ENCODE assay signal across 9 cellular contexts in the genomic region with DNA sequence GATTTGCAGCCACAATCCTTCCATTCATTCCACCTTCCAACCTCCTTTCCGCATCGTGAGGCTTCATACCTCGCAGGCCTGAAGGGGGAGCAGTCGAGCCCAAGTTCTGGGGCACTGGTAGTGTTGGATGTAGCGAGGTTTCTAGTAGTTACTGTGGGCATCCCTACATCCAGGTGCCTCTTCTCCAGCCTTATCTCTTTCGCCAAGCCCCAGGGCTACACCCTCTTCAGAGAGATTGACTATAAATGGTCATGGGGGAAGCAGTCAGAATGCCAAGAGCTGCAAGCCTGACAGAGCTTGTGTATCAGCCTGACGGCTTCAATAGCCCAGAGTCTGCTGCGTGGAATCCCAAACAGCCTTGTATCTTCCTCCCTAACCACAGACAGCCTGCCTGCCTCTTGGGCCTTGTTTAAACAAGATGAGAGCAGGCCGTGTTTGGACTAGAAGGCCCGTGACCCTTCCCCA. TPM values are rescaled to one million over a fixed set of nuclear protein-coding genes. Genes with fewer than 3 reads are reported as not detected.
DNase-seq lines count a peak whose midpoint lies in the region; ATAC-seq and TF ChIP-seq lines count a peak whose summit lies in the region.
"Had no signal": no experiment of that assay in that cellular context is flagged by ENCODE, and none has a peak within 500 bp of the region (broad histone marks: within the 10 kb centered on the region; RNA-seq: fewer than 3 reads in every experiment).

No MANE protein-coding gene starts in this region.

- H3K27ac ChIP-seq in Peyer's patch, result peak overlapping the region in 3 of 4 donors; percentile 11 to 51 (median 22)

- H3K4me3 ChIP-seq in Peyer's patch (no peak overlapping the region), fibroblast of the aortic adventitia (ENCODE audit: low read depth, low read length) (no peak overlapping the region)

- no peaks in the 10 kb centered on the region for H3K27me3 ChIP-seq in Peyer's patch

- no peaks in the 10 kb centered on the region for H3K4me1 ChIP-seq in Peyer's patch

- no peaks in the 10 kb centered on the region for H3K9me3 ChIP-seq in Peyer's patch

- ATAC-seq in GM19463 (IDR thresholded peaks at IDR 0.05; ENCODE audit: unreplicated experiment) (no peak), HG03432 (IDR thresholded peaks at IDR 0.05; ENCODE audit: unreplicated experiment) (no peak)
- ATAC-seq: activated T-cell treated with anti-CD3 and anti-CD28 coated beads, Interleukin-2, amount 50 U/mL, for 72 hours had no signal

- no peak for TF ChIP-seq POLR2A in Peyer's patch (IDR thresholded peaks at IDR 0.05)

- DNase-seq in activated CD4-positive, alpha-beta T cell treated with anti-CD3 and anti-CD28 coated beads for 48 hours, result peak; percentile 46
- DNase-seq in activated CD4-positive, alpha-beta T cell treated with anti-CD3 and anti-CD28 coated beads, Interleukin-2, amount 50 U/mL, for 1 hour, result no peak
- peak in 2 of 3 donors; percentile 53 to 61 for DNase-seq in Peyer's patch
- peak; percentile 74 for DNase-seq in fibroblast of the aortic adventitia (ENCODE audit: low read depth)
- peak; percentile 60 for DNase-seq in pons (ENCODE audit: low spot score)
- DNase-seq in effector CD4-positive, alpha-beta T cell, result no peak

- TF ChIP-seq CTCF in Peyer's patch (IDR thresholded peaks at IDR 0.05), result peak in 4 of 6 experiments; percentile 27 to 46 (median 37)
- peak; percentile 71 for TF ChIP-seq CTCF in fibroblast of the aortic adventitia (IDR thresholded peaks at IDR 0.05; ENCODE audit: insufficient read depth, low read length)

- H3K36me3 ChIP-seq in Peyer's patch, result no peaks in the 10 kb centered on the region

RNA-seq across cellular contexts. Expression of gene CLMP, which starts 28.9 kb away (rescaled TPM):
- total RNA-seq in Peyer's patch (10 to 100 TPM in 3 of 4 donors, 1 to 10 TPM in 1; 8.4 to 48.7 (median 13.2) TPM), fibroblast of the aortic adventitia (ENCODE audit: low replicate concordance) (187 and 235 TPM in 2 replicates)

Comparison
In these comparisons a context has a peak if more than half of its experiments do, and no peak if none do; other contexts are left out.
1. DNase-seq: peak in activated CD4-positive, alpha-beta T cell treated with anti-CD3 and anti-CD28 coated beads for 48 hours (single experiment), Peyer's patch (2 of 3), fibroblast of the aortic adventitia (single experiment) and pons (single experiment); none in activated CD4-positive, alpha-beta T cell treated with anti-CD3 and anti-CD28 coated beads, Interleukin-2, amount 50 U/mL, for 1 hour (single experiment) and effector CD4-positive, alpha-beta T cell (single experiment).